Comparison of ENCODE assay signal across 1 cellular context in genomic region chr6:31204751-31205145, GRCh38.
TF ChIP-seq lines count a peak whose summit lies in the region.

No MANE protein-coding gene starts in this region.

TF ChIP-seq in K562, 482 proteins besides CTCF, POLR2A, EP300 and RAD21:
- TF ChIP-seq MAFF (IDR thresholded peaks at IDR 0.05; ENCODE audit: low read length) (no peak), NEUROD1 (IDR thresholded peaks at IDR 0.05; ENCODE audit: borderline replicate concordance, low read depth, low read length, partially characterized antibody) (no peak), PYGO2 (tag; IDR thresholded peaks at IDR 0.05) (no peak), ZNF707 (CRISPR knock-in tag; conservative IDR thresholded peaks at IDR 0.05) (no peak), C11orf30 (IDR thresholded peaks at IDR 0.05; ENCODE audit: low read depth) (no peak), ZNF384 (IDR thresholded peaks at IDR 0.05; ENCODE audit: low read depth, low read length) (no peak), ZNF583 (CRISPR knock-in tag; IDR thresholded peaks at IDR 0.05) (no peak), SP1 (CRISPR knock-in tag; IDR thresholded peaks at IDR 0.05) (no peak), CREBBP (IDR thresholded peaks at IDR 0.05; ENCODE audit: low read depth, low read length) (no peak), XRCC4 (IDR thresholded peaks at IDR 0.05; ENCODE audit: extremely low read depth, insufficient read depth, insufficient read length) (no peak), RFX1 (IDR thresholded peaks at IDR 0.05) (peak; percentile 35; the same call in 1 of the 2 replicates), PRMT5 (CRISPR knock-in tag; IDR thresholded peaks at IDR 0.05) (0 out of 2 replicates have a peak, but pooled peaks have one; percentile 38), ZNF146 (CRISPR knock-in tag; IDR thresholded peaks at IDR 0.05; ENCODE audit: unreplicated experiment) (no peak), KLF6 (CRISPR knock-in tag; IDR thresholded peaks at IDR 0.05; ENCODE audit: borderline replicate concordance) (no peak), NRF1 (conservative IDR thresholded peaks at IDR 0.05 in 1 of 2, IDR thresholded peaks at IDR 0.05 in 1 of 2) (no peak), MAFG (tag; conservative IDR thresholded peaks at IDR 0.05) (peak; percentile 46; the same call in 1 of the 2 replicates), SP2 (IDR thresholded peaks at IDR 0.05; ENCODE audit: extremely low read depth, low read depth, low read length, poor library complexity, severe bottlenecking) (no peak), HLTF (IDR thresholded peaks at IDR 0.05) (no peak), ZNF316 (IDR thresholded peaks at IDR 0.05) (0 out of 2 replicates have a peak, but pooled peaks have one; percentile 14), ZFP36 (IDR thresholded peaks at IDR 0.05; ENCODE audit: low read depth, low read length, partially characterized antibody) (no peak), HCFC1 (IDR thresholded peaks at IDR 0.05; ENCODE audit: low read depth, low read length) (no peak), ZNF77 (CRISPR knock-in tag; IDR thresholded peaks at IDR 0.05) (no peak), ZNF76 (CRISPR knock-in tag; IDR thresholded peaks at IDR 0.05; ENCODE audit: borderline replicate concordance) (no peak)
- TF ChIP-seq, protein P1, sequence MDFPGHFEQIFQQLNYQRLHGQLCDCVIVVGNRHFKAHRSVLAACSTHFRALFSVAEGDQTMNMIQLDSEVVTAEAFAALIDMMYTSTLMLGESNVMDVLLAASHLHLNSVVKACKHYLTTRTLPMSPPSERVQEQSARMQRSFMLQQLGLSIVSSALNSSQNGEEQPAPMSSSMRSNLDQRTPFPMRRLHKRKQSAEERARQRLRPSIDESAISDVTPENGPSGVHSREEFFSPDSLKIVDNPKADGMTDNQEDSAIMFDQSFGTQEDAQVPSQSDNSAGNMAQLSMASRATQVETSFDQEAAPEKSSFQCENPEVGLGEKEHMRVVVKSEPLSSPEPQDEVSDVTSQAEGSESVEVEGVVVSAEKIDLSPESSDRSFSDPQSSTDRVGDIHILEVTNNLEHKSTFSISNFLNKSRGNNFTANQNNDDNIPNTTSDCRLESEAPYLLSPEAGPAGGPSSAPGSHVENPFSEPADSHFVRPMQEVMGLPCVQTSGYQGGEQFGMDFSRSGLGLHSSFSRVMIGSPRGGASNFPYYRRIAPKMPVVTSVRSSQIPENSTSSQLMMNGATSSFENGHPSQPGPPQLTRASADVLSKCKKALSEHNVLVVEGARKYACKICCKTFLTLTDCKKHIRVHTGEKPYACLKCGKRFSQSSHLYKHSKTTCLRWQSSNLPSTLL (IDR thresholded peaks at IDR 0.05): no peak
- TF ChIP-seq, protein P2, sequence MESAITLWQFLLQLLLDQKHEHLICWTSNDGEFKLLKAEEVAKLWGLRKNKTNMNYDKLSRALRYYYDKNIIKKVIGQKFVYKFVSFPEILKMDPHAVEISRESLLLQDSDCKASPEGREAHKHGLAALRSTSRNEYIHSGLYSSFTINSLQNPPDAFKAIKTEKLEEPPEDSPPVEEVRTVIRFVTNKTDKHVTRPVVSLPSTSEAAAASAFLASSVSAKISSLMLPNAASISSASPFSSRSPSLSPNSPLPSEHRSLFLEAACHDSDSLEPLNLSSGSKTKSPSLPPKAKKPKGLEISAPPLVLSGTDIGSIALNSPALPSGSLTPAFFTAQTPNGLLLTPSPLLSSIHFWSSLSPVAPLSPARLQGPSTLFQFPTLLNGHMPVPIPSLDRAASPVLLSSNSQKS (CRISPR knock-in tag; IDR thresholded peaks at IDR 0.05): no peak
- TF ChIP-seq, protein P3, sequence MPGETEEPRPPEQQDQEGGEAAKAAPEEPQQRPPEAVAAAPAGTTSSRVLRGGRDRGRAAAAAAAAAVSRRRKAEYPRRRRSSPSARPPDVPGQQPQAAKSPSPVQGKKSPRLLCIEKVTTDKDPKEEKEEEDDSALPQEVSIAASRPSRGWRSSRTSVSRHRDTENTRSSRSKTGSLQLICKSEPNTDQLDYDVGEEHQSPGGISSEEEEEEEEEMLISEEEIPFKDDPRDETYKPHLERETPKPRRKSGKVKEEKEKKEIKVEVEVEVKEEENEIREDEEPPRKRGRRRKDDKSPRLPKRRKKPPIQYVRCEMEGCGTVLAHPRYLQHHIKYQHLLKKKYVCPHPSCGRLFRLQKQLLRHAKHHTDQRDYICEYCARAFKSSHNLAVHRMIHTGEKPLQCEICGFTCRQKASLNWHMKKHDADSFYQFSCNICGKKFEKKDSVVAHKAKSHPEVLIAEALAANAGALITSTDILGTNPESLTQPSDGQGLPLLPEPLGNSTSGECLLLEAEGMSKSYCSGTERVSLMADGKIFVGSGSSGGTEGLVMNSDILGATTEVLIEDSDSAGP (CRISPR knock-in tag; IDR thresholded peaks at IDR 0.05): no peak
- TF ChIP-seq, protein P4, sequence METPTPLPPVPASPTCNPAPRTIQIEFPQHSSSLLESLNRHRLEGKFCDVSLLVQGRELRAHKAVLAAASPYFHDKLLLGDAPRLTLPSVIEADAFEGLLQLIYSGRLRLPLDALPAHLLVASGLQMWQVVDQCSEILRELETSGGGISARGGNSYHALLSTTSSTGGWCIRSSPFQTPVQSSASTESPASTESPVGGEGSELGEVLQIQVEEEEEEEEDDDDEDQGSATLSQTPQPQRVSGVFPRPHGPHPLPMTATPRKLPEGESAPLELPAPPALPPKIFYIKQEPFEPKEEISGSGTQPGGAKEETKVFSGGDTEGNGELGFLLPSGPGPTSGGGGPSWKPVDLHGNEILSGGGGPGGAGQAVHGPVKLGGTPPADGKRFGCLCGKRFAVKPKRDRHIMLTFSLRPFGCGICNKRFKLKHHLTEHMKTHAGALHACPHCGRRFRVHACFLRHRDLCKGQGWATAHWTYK (CRISPR knock-in tag; IDR thresholded peaks at IDR 0.05): no peak
- TF ChIP-seq, protein P5, sequence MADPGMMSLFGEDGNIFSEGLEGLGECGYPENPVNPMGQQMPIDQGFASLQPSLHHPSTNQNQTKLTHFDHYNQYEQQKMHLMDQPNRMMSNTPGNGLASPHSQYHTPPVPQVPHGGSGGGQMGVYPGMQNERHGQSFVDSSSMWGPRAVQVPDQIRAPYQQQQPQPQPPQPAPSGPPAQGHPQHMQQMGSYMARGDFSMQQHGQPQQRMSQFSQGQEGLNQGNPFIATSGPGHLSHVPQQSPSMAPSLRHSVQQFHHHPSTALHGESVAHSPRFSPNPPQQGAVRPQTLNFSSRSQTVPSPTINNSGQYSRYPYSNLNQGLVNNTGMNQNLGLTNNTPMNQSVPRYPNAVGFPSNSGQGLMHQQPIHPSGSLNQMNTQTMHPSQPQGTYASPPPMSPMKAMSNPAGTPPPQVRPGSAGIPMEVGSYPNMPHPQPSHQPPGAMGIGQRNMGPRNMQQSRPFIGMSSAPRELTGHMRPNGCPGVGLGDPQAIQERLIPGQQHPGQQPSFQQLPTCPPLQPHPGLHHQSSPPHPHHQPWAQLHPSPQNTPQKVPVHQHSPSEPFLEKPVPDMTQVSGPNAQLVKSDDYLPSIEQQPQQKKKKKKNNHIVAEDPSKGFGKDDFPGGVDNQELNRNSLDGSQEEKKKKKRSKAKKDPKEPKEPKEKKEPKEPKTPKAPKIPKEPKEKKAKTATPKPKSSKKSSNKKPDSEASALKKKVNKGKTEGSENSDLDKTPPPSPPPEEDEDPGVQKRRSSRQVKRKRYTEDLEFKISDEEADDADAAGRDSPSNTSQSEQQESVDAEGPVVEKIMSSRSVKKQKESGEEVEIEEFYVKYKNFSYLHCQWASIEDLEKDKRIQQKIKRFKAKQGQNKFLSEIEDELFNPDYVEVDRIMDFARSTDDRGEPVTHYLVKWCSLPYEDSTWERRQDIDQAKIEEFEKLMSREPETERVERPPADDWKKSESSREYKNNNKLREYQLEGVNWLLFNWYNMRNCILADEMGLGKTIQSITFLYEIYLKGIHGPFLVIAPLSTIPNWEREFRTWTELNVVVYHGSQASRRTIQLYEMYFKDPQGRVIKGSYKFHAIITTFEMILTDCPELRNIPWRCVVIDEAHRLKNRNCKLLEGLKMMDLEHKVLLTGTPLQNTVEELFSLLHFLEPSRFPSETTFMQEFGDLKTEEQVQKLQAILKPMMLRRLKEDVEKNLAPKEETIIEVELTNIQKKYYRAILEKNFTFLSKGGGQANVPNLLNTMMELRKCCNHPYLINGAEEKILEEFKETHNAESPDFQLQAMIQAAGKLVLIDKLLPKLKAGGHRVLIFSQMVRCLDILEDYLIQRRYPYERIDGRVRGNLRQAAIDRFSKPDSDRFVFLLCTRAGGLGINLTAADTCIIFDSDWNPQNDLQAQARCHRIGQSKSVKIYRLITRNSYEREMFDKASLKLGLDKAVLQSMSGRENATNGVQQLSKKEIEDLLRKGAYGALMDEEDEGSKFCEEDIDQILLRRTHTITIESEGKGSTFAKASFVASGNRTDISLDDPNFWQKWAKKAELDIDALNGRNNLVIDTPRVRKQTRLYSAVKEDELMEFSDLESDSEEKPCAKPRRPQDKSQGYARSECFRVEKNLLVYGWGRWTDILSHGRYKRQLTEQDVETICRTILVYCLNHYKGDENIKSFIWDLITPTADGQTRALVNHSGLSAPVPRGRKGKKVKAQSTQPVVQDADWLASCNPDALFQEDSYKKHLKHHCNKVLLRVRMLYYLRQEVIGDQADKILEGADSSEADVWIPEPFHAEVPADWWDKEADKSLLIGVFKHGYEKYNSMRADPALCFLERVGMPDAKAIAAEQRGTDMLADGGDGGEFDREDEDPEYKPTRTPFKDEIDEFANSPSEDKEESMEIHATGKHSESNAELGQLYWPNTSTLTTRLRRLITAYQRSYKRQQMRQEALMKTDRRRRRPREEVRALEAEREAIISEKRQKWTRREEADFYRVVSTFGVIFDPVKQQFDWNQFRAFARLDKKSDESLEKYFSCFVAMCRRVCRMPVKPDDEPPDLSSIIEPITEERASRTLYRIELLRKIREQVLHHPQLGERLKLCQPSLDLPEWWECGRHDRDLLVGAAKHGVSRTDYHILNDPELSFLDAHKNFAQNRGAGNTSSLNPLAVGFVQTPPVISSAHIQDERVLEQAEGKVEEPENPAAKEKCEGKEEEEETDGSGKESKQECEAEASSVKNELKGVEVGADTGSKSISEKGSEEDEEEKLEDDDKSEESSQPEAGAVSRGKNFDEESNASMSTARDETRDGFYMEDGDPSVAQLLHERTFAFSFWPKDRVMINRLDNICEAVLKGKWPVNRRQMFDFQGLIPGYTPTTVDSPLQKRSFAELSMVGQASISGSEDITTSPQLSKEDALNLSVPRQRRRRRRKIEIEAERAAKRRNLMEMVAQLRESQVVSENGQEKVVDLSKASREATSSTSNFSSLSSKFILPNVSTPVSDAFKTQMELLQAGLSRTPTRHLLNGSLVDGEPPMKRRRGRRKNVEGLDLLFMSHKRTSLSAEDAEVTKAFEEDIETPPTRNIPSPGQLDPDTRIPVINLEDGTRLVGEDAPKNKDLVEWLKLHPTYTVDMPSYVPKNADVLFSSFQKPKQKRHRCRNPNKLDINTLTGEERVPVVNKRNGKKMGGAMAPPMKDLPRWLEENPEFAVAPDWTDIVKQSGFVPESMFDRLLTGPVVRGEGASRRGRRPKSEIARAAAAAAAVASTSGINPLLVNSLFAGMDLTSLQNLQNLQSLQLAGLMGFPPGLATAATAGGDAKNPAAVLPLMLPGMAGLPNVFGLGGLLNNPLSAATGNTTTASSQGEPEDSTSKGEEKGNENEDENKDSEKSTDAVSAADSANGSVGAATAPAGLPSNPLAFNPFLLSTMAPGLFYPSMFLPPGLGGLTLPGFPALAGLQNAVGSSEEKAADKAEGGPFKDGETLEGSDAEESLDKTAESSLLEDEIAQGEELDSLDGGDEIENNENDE (IDR thresholded peaks at IDR 0.05; ENCODE audit: low read depth, low read length): no peak
- TF ChIP-seq, protein P6, sequence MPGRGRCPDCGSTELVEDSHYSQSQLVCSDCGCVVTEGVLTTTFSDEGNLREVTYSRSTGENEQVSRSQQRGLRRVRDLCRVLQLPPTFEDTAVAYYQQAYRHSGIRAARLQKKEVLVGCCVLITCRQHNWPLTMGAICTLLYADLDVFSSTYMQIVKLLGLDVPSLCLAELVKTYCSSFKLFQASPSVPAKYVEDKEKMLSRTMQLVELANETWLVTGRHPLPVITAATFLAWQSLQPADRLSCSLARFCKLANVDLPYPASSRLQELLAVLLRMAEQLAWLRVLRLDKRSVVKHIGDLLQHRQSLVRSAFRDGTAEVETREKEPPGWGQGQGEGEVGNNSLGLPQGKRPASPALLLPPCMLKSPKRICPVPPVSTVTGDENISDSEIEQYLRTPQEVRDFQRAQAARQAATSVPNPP (IDR thresholded peaks at IDR 0.05; ENCODE audit: borderline replicate concordance, insufficient read depth, insufficient read length): no peak
